22 cellular contexts compared by ENCODE assay signal in genomic region chr5:59772206-59772605, GRCh38.
DNase-seq lines count a peak whose midpoint lies in the region; ATAC-seq, FAIRE-seq and TF ChIP-seq lines count a peak whose summit lies in the region.
"Had no signal": no experiment of that assay in that cellular context is flagged by ENCODE, and none has a peak within 500 bp of the region (broad histone marks: within the 10 kb centered on the region; RNA-seq: fewer than 3 reads in every experiment).

No MANE protein-coding gene starts in this region.

- H3K4me1 Mint-ChIP-seq in mesothelial cell of epicardium, result peaks cover 64% of the 10 kb centered on the region
- peaks cover 8% of the 10 kb centered on the region for H3K4me1 Mint-ChIP-seq in activated CD4-positive, alpha-beta memory T cell treated with anti-CD3 and anti-CD28 coated beads, Interleukin-2, amount 10 ng/mL, durations not matched to agents 7 days and 5 days
- H3K4me1 Mint-ChIP-seq in CD8-positive, alpha-beta memory T cell, result peaks cover 7 to 14% (median 11%) of the 10 kb centered on the region in 3 donors

- peak overlapping the region; percentile 52 for H3K4me2 ChIP-seq in A549
- H3K4me2 ChIP-seq in mammary epithelial cell (ENCODE audit: insufficient read depth, low read depth, low read length), result peak overlapping the region; percentile 52
- H3K4me2 ChIP-seq: BLaER1, GM23338 had no signal

- H3K9ac ChIP-seq in mammary epithelial cell (ENCODE audit: insufficient read depth, low read length), result no peak overlapping the region
- H3K9ac ChIP-seq: BLaER1 had no signal

- no TSS peak for BruUV-seq in mammary epithelial cell (replicated peaks; lab: Mats Ljungman, UMichigan)

- intact Hi-C loops in mammary epithelial cell (cut with micrococcal nuclease), result no loop called here

- TF ChIP-seq POLR2A in A549 (IDR thresholded peaks at IDR 0.05; ENCODE audit: low read length), result no peak

- peak overlapping the region; percentile 55 to 69 for H3K27ac ChIP-seq in A549
- no peak overlapping the region for H3K27ac ChIP-seq in HEK293 (ENCODE audit: extremely low read depth, low read depth, low read length)
- no peak overlapping the region for H3K27ac ChIP-seq in mammary epithelial cell (ENCODE audit: insufficient read depth, low read depth, low read length)
- H3K27ac ChIP-seq in CD8-positive, alpha-beta memory T cell (ENCODE audit: low read depth, low read length), result no peak overlapping the region
- H3K27ac ChIP-seq: BLaER1 had no signal

- POLR2A ChIA-PET in A549 (lab: Yijun Ruan, JAX), result no interaction called here
- POLR2A ChIA-PET in HEK293 (lab: Yijun Ruan, JAX), result interaction anchor here (0.7 kb wide), 1 partner anchor 18 kb away, joined by 3 read pairs; no protein-coding TSS in a partner anchor
- POLR2A ChIA-PET in activated CD4-positive, alpha-beta memory T cell treated with anti-CD3 and anti-CD28 coated beads, Interleukin-2, amount 10 ng/mL, durations not matched to agents 7 days and 5 days (lab: Charles Lee), result no interaction called here
- POLR2A ChIA-PET in CD8-positive, alpha-beta memory T cell (lab: Charles Lee), result no interaction called here

- no peaks in the 10 kb centered on the region for H3K36me3 ChIP-seq in HEK293 (ENCODE audit: control insufficient read depth in 2 of 2, insufficient read depth in 1 of 2, low read length in 2 of 2)
- H3K36me3 ChIP-seq in mammary epithelial cell (ENCODE audit: insufficient read depth, low read length), result no peaks in the 10 kb centered on the region
- no peaks in the 10 kb centered on the region for H3K36me3 ChIP-seq in CD8-positive, alpha-beta memory T cell (ENCODE audit: insufficient read depth, low read length)
- H3K36me3 ChIP-seq: BLaER1 had no signal

- dilution Hi-C loops in mammary epithelial cell (cut with HindIII; ENCODE audit: low sequenced_read_pairs), result no loop called here

- DNase-seq in A549 (ENCODE audit: low read depth in 1 of 2, low spot score in 1 of 2) (no peak), mammary epithelial cell (no peak), mesothelial cell of epicardium (ENCODE audit: low spot score in 2 of 2, unreplicated experiment in 2 of 2) (no peak), C1 segment of cervical spinal cord (lab: John Stamatoyannopoulos, UW) (no peak)
- no peak for DNase-seq in activated CD4-positive, alpha-beta memory T cell treated with anti-CD3 and anti-CD28 coated beads, Interleukin-2, amount 10 ng/mL, durations not matched to agents 7 days and 5 days
- no peak for DNase-seq in CD8-positive, alpha-beta memory T cell
- DNase-seq: Calu3; CD4-positive, alpha-beta T cell; COR-L47; DMS53; DMS79 treated with DMSO at 0.1 percent for 48 hours; GF-D8; H9; HFFc6 had no signal

- no peaks in the 10 kb centered on the region for H3K27me3 ChIP-seq in mammary epithelial cell (ENCODE audit: insufficient read depth, low read length)
- peaks cover 4% of the 10 kb centered on the region for H3K27me3 ChIP-seq in CD8-positive, alpha-beta memory T cell (ENCODE audit: insufficient read depth, low read length, poor library complexity, severe bottlenecking)

- TF ChIP-seq CTCF in A549 (IDR thresholded peaks at IDR 0.05), result no peak
- no peak for TF ChIP-seq CTCF in HEK293 (tag by site-specific recombination; IDR thresholded peaks at IDR 0.05)
- no peak for TF ChIP-seq CTCF in mammary epithelial cell (conservative IDR thresholded peaks at IDR 0.05 in 1 of 2, IDR thresholded peaks at IDR 0.05 in 1 of 2; ENCODE audit: extremely low read depth in 1 of 2, insufficient read depth in 1 of 2, low read depth in 1 of 2, low read length in 2 of 2)
- no peak for TF ChIP-seq CTCF in mesothelial cell of epicardium (IDR thresholded peaks at IDR 0.05; ENCODE audit: unreplicated experiment)

- no peaks in the 10 kb centered on the region for H3K36me3 Mint-ChIP-seq in mesothelial cell of epicardium
- no peaks in the 10 kb centered on the region for H3K36me3 Mint-ChIP-seq in activated CD4-positive, alpha-beta memory T cell treated with anti-CD3 and anti-CD28 coated beads, Interleukin-2, amount 10 ng/mL, durations not matched to agents 7 days and 5 days (ENCODE audit: low read depth)
- H3K36me3 Mint-ChIP-seq in CD8-positive, alpha-beta memory T cell, result no peaks in the 10 kb centered on the region

- no peak for FAIRE-seq in A549 (lab: Jason Lieb, UNC)
- FAIRE-seq: GM12891, GM18507 had no signal

- no peak overlapping the region for H3K4me3 ChIP-seq in A549
- H3K4me3 ChIP-seq in HEK293 (ENCODE audit: low read depth, low read length), result no peak overlapping the region
- no peak overlapping the region for H3K4me3 ChIP-seq in mammary epithelial cell (replicated peaks in 1 of 3; ENCODE audit: insufficient read depth in 1 of 3, low read depth in 2 of 3, low read length in 3 of 3)
- H3K4me3 ChIP-seq in CD8-positive, alpha-beta memory T cell (ENCODE audit: low read length), result no peak overlapping the region
- H3K4me3 ChIP-seq: BLaER1, GM23338 had no signal

- TF ChIP-seq RAD21 in A549 (conservative IDR thresholded peaks at IDR 0.05 in 1 of 2, IDR thresholded peaks at IDR 0.05 in 1 of 2), result no peak

- H3K9me3 ChIP-seq in A549 (no peaks in the 10 kb centered on the region), HEK293 (ENCODE audit: control insufficient read depth, insufficient read depth, low read depth, low read length) (no peaks in the 10 kb centered on the region), mammary epithelial cell (replicated peaks; ENCODE audit: insufficient read depth, low read length) (no peaks in the 10 kb centered on the region)
- no peaks in the 10 kb centered on the region for H3K9me3 ChIP-seq in CD8-positive, alpha-beta memory T cell (ENCODE audit: low read length)
- H3K9me3 ChIP-seq: BLaER1 had no signal

- H3K79me2 ChIP-seq in mammary epithelial cell (ENCODE audit: insufficient read depth, low read length), result peaks cover 42% of the 10 kb centered on the region

- no peaks in the 10 kb centered on the region for H4K20me1 ChIP-seq in mammary epithelial cell (ENCODE audit: insufficient read depth, low read length)
- H4K20me1 ChIP-seq: BLaER1 had no signal

- no peak overlapping the region for H2AFZ ChIP-seq in mammary epithelial cell (ENCODE audit: low read depth, low read length)
- H2AFZ ChIP-seq: GM23338 had no signal

- no peaks in the 10 kb centered on the region for H3K27me3 Mint-ChIP-seq in mesothelial cell of epicardium (ENCODE audit: low read depth)
- peaks cover 41% of the 10 kb centered on the region for H3K27me3 Mint-ChIP-seq in activated CD4-positive, alpha-beta memory T cell treated with anti-CD3 and anti-CD28 coated beads, Interleukin-2, amount 10 ng/mL, durations not matched to agents 7 days and 5 days
- H3K27me3 Mint-ChIP-seq in CD8-positive, alpha-beta memory T cell, result peaks cover 15 to 40% of the 10 kb centered on the region in 2 donors

- 52% methylated on average over 2 of the region's 2 CpGs for WGBS in A549 (ENCODE audit: missing lambda C conversion rate)
- 74% methylated on average over 2 of the region's 2 CpGs for WGBS in mammary epithelial cell (ENCODE audit: low coverage, missing lambda C conversion rate)

- peak overlapping the region; percentile 75 for H3K27ac Mint-ChIP-seq in mesothelial cell of epicardium
- no peak overlapping the region for H3K27ac Mint-ChIP-seq in activated CD4-positive, alpha-beta memory T cell treated with anti-CD3 and anti-CD28 coated beads, Interleukin-2, amount 10 ng/mL, durations not matched to agents 7 days and 5 days
- H3K27ac Mint-ChIP-seq in CD8-positive, alpha-beta memory T cell, result no peak overlapping the region
- H3K27ac Mint-ChIP-seq: B cell; CD4-positive, alpha-beta T cell; GM23338; H9; HFFc6 had no signal

- in situ Hi-C loops in mammary epithelial cell (cut with MboI; ENCODE audit: low sequenced_read_pairs in 2 of 2), result no loop called here

- H3K9me3 Mint-ChIP-seq in mesothelial cell of epicardium, result no peaks in the 10 kb centered on the region
- H3K9me3 Mint-ChIP-seq in activated CD4-positive, alpha-beta memory T cell treated with anti-CD3 and anti-CD28 coated beads, Interleukin-2, amount 10 ng/mL, durations not matched to agents 7 days and 5 days, result no peaks in the 10 kb centered on the region
- no peaks in the 10 kb centered on the region for H3K9me3 Mint-ChIP-seq in CD8-positive, alpha-beta memory T cell
- H3K9me3 Mint-ChIP-seq: CD14-positive monocyte; CD4-positive, alpha-beta T cell; GM23338; H9; HFFc6 had no signal

- no peak for ATAC-seq in A549
- ATAC-seq: GM23338, HCT116 had no signal

- H3K4me1 ChIP-seq in A549, result peaks cover 39% of the 10 kb centered on the region
- H3K4me1 ChIP-seq in HEK293 (ENCODE audit: control insufficient read depth, insufficient read depth, low read length), result peaks cover 9% of the 10 kb centered on the region
- peaks cover 20% of the 10 kb centered on the region for H3K4me1 ChIP-seq in mammary epithelial cell (ENCODE audit: insufficient read depth, low read length)
- no peaks in the 10 kb centered on the region for H3K4me1 ChIP-seq in CD8-positive, alpha-beta memory T cell (ENCODE audit: insufficient read depth, low read length)

- TF ChIP-seq EP300 in A549 (IDR thresholded peaks at IDR 0.05), result no peak

- no peak overlapping the region for H3K4me3 Mint-ChIP-seq in mesothelial cell of epicardium
- no peak overlapping the region for H3K4me3 Mint-ChIP-seq in activated CD4-positive, alpha-beta memory T cell treated with anti-CD3 and anti-CD28 coated beads, Interleukin-2, amount 10 ng/mL, durations not matched to agents 7 days and 5 days
- no peak overlapping the region for H3K4me3 Mint-ChIP-seq in CD8-positive, alpha-beta memory T cell
- H3K4me3 Mint-ChIP-seq: B cell; CD14-positive monocyte; CD4-positive, alpha-beta T cell; GM23338; H9; HFFc6 had no signal

- CTCF ChIA-PET in A549 (lab: Yijun Ruan, JAX), result no interaction called here
- CTCF ChIA-PET in HEK293 (lab: Yijun Ruan, JAX), result no interaction called here
- CTCF ChIA-PET in mammary epithelial cell (lab: Charles Lee; ENCODE audit: low non-redundant PET), result no interaction called here
- CTCF ChIA-PET in activated CD4-positive, alpha-beta memory T cell treated with anti-CD3 and anti-CD28 coated beads, Interleukin-2, amount 10 ng/mL, durations not matched to agents 7 days and 5 days (lab: Charles Lee), result no interaction called here
- CTCF ChIA-PET in CD8-positive, alpha-beta memory T cell (lab: Charles Lee), result no interaction called here

TF ChIP-seq in A549, 52 proteins besides CTCF, POLR2A, EP300 and RAD21 (continues in another document):
- TF ChIP-seq POLR2AphosphoS2 (conservative IDR thresholded peaks at IDR 0.05; ENCODE audit: low read length), result no peak
- no peak for TF ChIP-seq MAX (IDR thresholded peaks at IDR 0.05)
- no peak for TF ChIP-seq MAFK (IDR thresholded peaks at IDR 0.05; ENCODE audit: partially characterized antibody)

TF ChIP-seq in HEK293, 187 proteins besides CTCF, POLR2A, EP300 and RAD21 (continues in another document):
- TF ChIP-seq ZNF311 (tag by site-specific recombination; IDR thresholded peaks at IDR 0.05; ENCODE audit: borderline replicate concordance), result no peak
- TF ChIP-seq SCRT1 (tag by site-specific recombination; IDR thresholded peaks at IDR 0.05; ENCODE audit: borderline replicate concordance), result no peak
- TF ChIP-seq ZNF324 (tag by site-specific recombination; IDR thresholded peaks at IDR 0.05), result no peak
- 0 out of 2 replicates have a peak, but pooled peaks have one; percentile 36 for TF ChIP-seq EGR2 (tag by site-specific recombination; IDR thresholded peaks at IDR 0.05; ENCODE audit: low read depth)
- TF ChIP-seq ZNF202 (tag by site-specific recombination; IDR thresholded peaks at IDR 0.05; ENCODE audit: borderline replicate concordance), result no peak
- TF ChIP-seq ZFP37 (tag by site-specific recombination; IDR thresholded peaks at IDR 0.05), result no peak

Comparison
In these comparisons a context has a peak if more than half of its experiments do, and no peak if none do; other contexts are left out.
1. H3K27ac ChIP-seq: peak in A549 (2 of 2); none in HEK293 (single experiment), mammary epithelial cell (single experiment) and CD8-positive, alpha-beta memory T cell (single experiment).